Comparison of ENCODE assay signal across 2 cellular contexts in the genomic region with DNA sequence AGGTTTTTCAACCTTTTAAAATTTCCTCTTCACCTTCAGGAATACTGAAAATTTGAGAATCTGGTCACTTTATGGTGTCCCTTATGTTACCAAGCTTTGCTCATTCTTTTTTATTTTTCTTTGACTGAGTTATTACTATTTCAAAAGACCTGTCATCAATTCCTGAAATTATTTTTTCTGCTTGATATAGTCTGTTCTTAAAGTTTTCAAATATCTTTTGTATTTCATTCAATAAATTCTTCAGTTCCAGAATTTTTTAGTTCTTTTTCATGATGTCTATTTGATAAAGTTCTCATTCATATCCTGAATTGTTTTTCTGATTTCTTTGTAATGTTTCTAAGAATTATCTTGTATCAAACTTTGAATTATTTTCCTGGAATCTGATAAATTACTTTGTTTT.
TF ChIP-seq lines count a peak whose summit lies in the region.

No MANE protein-coding gene starts in this region.

TF ChIP-seq in SK-N-SH treated with all-trans-retinoic acid at 6 μM for 48 hours, 23 proteins besides CTCF, POLR2A, EP300 and RAD21 (continued from another document):
- TF ChIP-seq, protein P1, sequence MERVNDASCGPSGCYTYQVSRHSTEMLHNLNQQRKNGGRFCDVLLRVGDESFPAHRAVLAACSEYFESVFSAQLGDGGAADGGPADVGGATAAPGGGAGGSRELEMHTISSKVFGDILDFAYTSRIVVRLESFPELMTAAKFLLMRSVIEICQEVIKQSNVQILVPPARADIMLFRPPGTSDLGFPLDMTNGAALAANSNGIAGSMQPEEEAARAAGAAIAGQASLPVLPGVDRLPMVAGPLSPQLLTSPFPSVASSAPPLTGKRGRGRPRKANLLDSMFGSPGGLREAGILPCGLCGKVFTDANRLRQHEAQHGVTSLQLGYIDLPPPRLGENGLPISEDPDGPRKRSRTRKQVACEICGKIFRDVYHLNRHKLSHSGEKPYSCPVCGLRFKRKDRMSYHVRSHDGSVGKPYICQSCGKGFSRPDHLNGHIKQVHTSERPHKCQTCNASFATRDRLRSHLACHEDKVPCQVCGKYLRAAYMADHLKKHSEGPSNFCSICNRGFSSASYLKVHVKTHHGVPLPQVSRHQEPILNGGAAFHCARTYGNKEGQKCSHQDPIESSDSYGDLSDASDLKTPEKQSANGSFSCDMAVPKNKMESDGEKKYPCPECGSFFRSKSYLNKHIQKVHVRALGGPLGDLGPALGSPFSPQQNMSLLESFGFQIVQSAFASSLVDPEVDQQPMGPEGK (CRISPR knock-in tag; IDR thresholded peaks at IDR 0.05; ENCODE audit: borderline replicate concordance): no peak
- TF ChIP-seq ZFP30 (CRISPR knock-in tag; IDR thresholded peaks at IDR 0.05): peak; percentile 34; the same call in 1 of the 2 replicates

TF ChIP-seq in SK-N-SH, 30 proteins besides CTCF, POLR2A, EP300 and RAD21 (continued from another document):
- TF ChIP-seq ZBTB33 (IDR thresholded peaks at IDR 0.05; ENCODE audit: borderline replicate concordance, low read depth) (no peak), SMC3 (IDR thresholded peaks at IDR 0.05; ENCODE audit: low read depth, low read length) (no peak), NFIC (IDR thresholded peaks at IDR 0.05; ENCODE audit: borderline replicate concordance) (no peak), FOSL2 (IDR thresholded peaks at IDR 0.05; ENCODE audit: borderline replicate concordance, low read depth) (no peak), SIN3A (IDR thresholded peaks at IDR 0.05; ENCODE audit: borderline replicate concordance, low read depth, low read length) (no peak), REST (IDR thresholded peaks at IDR 0.05; ENCODE audit: low read depth, low read length) (no peak), MEF2A (IDR thresholded peaks at IDR 0.05; ENCODE audit: borderline replicate concordance, low read depth) (no peak)
